Comparison of ENCODE assay signal across 1 cellular context in the genomic region with DNA sequence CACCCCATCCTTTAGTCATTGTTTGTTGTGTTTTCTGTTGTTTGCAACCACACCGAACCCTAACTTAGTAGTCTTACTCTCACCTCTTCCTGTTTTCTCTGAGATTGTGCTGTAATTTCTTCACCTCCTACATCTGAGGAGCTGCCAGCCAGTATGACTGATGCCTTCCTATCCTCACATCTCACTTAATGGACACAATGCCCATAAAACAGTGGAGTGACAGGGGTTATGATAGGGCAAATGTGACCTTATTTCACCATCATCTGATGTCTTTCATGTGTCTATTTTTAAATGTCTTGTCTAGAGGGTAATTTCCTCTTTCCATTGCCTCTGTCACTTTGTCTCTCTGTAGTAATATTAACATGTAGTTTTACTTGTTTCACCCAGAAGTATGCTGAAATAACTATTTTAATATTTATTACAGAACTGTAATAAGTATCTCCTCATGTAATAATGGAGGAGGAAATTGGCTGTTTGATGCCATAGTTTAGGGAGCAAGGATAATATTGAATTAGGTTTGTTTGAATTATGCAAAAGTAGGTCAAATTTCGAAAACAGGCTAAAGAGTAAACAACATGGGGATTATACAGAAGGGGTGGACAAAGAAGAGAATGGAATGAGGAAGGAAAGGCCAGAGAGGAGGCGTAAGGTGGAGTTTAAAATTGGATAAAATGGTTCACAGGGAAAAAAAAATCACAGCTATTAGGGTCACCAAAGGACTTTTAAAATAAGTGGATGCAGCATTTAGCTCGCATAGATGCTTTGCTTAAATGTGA.
A peak's percentile ranks its signal among the peaks of the same experiment; 100 is the strongest.
TF ChIP-seq lines count a peak whose summit lies in the region.

No MANE protein-coding gene starts in this region.

TF ChIP-seq in GM12878, 131 proteins besides CTCF, POLR2A, EP300 and RAD21 (continued from another document):
- TF ChIP-seq, protein P1, sequence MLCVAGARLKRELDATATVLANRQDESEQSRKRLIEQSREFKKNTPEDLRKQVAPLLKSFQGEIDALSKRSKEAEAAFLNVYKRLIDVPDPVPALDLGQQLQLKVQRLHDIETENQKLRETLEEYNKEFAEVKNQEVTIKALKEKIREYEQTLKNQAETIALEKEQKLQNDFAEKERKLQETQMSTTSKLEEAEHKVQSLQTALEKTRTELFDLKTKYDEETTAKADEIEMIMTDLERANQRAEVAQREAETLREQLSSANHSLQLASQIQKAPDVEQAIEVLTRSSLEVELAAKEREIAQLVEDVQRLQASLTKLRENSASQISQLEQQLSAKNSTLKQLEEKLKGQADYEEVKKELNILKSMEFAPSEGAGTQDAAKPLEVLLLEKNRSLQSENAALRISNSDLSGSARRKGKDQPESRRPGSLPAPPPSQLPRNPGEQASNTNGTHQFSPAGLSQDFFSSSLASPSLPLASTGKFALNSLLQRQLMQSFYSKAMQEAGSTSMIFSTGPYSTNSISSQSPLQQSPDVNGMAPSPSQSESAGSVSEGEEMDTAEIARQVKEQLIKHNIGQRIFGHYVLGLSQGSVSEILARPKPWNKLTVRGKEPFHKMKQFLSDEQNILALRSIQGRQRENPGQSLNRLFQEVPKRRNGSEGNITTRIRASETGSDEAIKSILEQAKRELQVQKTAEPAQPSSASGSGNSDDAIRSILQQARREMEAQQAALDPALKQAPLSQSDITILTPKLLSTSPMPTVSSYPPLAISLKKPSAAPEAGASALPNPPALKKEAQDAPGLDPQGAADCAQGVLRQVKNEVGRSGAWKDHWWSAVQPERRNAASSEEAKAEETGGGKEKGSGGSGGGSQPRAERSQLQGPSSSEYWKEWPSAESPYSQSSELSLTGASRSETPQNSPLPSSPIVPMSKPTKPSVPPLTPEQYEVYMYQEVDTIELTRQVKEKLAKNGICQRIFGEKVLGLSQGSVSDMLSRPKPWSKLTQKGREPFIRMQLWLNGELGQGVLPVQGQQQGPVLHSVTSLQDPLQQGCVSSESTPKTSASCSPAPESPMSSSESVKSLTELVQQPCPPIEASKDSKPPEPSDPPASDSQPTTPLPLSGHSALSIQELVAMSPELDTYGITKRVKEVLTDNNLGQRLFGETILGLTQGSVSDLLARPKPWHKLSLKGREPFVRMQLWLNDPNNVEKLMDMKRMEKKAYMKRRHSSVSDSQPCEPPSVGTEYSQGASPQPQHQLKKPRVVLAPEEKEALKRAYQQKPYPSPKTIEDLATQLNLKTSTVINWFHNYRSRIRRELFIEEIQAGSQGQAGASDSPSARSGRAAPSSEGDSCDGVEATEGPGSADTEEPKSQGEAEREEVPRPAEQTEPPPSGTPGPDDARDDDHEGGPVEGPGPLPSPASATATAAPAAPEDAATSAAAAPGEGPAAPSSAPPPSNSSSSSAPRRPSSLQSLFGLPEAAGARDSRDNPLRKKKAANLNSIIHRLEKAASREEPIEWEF (IDR thresholded peaks at IDR 0.05; ENCODE audit: insufficient replicate concordance, low read depth, low read length) = no peak
- TF ChIP-seq FOS (IDR thresholded peaks at IDR 0.05; ENCODE audit: borderline replicate concordance, extremely low read depth, insufficient read length) = no peak
- TF ChIP-seq KAT2A (conservative IDR thresholded peaks at IDR 0.05; ENCODE audit: control insufficient read depth, low read depth, low read length) = no peak
- 0 out of 2 replicates have a peak, but pooled peaks have one; percentile 33 for TF ChIP-seq ATF7 (IDR thresholded peaks at IDR 0.05; ENCODE audit: low read depth)
- TF ChIP-seq RB1 (IDR thresholded peaks at IDR 0.05; ENCODE audit: borderline replicate concordance) = no peak
- TF ChIP-seq SREBF2 (IDR thresholded peaks at IDR 0.05; ENCODE audit: low read length) = no peak
- no peak for TF ChIP-seq ZNF207 (IDR thresholded peaks at IDR 0.05; ENCODE audit: borderline replicate concordance)
- TF ChIP-seq STAT1 (conservative IDR thresholded peaks at IDR 0.05) = no peak
- TF ChIP-seq WRNIP1 (IDR thresholded peaks at IDR 0.05; ENCODE audit: borderline replicate concordance, low read depth, low read length) = no peak
